Comparison of ENCODE assay signal across 12 cellular contexts in the genomic region with DNA sequence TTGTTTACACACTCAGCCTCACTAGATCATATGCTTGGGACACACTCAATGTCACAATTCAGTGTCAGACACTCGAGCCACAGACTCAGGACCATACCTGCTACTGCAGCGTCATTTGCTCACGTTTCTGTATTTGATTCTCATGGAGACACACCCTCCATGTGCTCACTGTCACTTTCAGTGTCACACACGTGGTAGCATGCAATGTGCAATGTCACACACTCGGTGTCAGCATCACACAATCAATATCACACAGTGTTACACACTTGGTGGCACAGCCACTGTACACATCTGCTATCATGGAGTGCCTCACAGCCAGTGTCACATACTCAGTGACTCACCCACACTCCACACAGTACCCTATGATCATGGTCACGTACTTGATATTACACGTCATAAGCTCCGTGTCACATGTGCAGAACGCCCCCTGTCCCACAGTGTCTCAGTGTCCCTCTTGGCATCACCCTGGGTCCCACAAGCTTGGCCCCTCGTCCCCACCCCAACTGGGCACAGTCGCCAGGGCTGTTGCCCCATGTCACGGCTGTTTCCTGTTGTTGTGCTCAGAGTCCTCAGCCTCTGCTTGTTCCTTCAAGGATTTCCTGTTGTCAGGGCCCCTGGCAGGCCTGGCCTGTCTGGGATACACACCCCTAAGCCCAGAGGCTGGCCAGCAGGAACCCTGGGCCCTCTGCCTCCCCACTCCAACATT. TPM values are rescaled to one million over a fixed set of nuclear protein-coding genes. Genes with fewer than 3 reads are reported as not detected.
DNase-seq lines count a peak whose midpoint lies in the region; ATAC-seq and TF ChIP-seq lines count a peak whose summit lies in the region.
"Had no signal": no experiment of that assay in that cellular context is flagged by ENCODE, and none has a peak within 500 bp of the region (broad histone marks: within the 10 kb centered on the region; RNA-seq: fewer than 3 reads in every experiment).

No MANE protein-coding gene starts in this region.

- H3K4me2 ChIP-seq in hepatocyte, result no peak overlapping the region

- H3K27me3 ChIP-seq in esophagus squamous epithelium, result peaks cover 0 to 8% (median 0%) of the 10 kb centered on the region in 4 donors
- H3K27me3 ChIP-seq in naive thymus-derived CD4-positive, alpha-beta T cell (ENCODE audit: control insufficient read depth in 2 of 2, insufficient read depth in 2 of 2, low read length in 2 of 2), result no peaks in the 10 kb centered on the region
- no peaks in the 10 kb centered on the region for H3K27me3 ChIP-seq in upper lobe of left lung
- peaks cover 11% of the 10 kb centered on the region for H3K27me3 ChIP-seq in hepatocyte

- H3K27ac Mint-ChIP-seq in activated CD4-positive, alpha-beta T cell treated with anti-CD3 and anti-CD28 coated beads for 36 hours, result no peak overlapping the region
- H3K27ac Mint-ChIP-seq in naive thymus-derived CD4-positive, alpha-beta T cell, result no peak overlapping the region
- H3K27ac Mint-ChIP-seq: IgD-negative memory B cell had no signal

- H3K27me3 Mint-ChIP-seq in activated CD4-positive, alpha-beta T cell treated with anti-CD3 and anti-CD28 coated beads for 36 hours, result no peaks in the 10 kb centered on the region
- H3K27me3 Mint-ChIP-seq in naive thymus-derived CD4-positive, alpha-beta T cell, result peaks cover 0 to 6% (median 0%) of the 10 kb centered on the region in 5 donors

- H3K9me3 ChIP-seq in esophagus squamous epithelium (no peaks in the 10 kb centered on the region), upper lobe of left lung (no peaks in the 10 kb centered on the region), hepatocyte (ENCODE audit: low read depth) (no peaks in the 10 kb centered on the region)
- no peaks in the 10 kb centered on the region for H3K9me3 ChIP-seq in naive thymus-derived CD4-positive, alpha-beta T cell (ENCODE audit: control insufficient read depth in 2 of 3, low read length in 3 of 3)

- intact Hi-C loops in activated CD4-positive, alpha-beta T cell treated with anti-CD3 and anti-CD28 coated beads for 36 hours (cut with DNase I, micrococcal nuclease), result no loop called here
- intact Hi-C loops in esophagus squamous epithelium (cut with DNase I), result no loop called here
- intact Hi-C loops in naive thymus-derived CD4-positive, alpha-beta T cell (cut with micrococcal nuclease), result no loop called here

- no peak overlapping the region for H2AFZ ChIP-seq in hepatocyte

- peak in 1 of 4 donors; percentile 24 for TF ChIP-seq EP300 in upper lobe of left lung (IDR thresholded peaks at IDR 0.05)

- H3K79me2 ChIP-seq in hepatocyte, result no peaks in the 10 kb centered on the region

- no peaks in the 10 kb centered on the region for H3K36me3 Mint-ChIP-seq in activated CD4-positive, alpha-beta T cell treated with anti-CD3 and anti-CD28 coated beads for 36 hours (ENCODE audit: low read depth)
- no peaks in the 10 kb centered on the region for H3K36me3 Mint-ChIP-seq in naive thymus-derived CD4-positive, alpha-beta T cell

- H3K4me3 ChIP-seq in esophagus squamous epithelium, result no peak overlapping the region
- H3K4me3 ChIP-seq in naive thymus-derived CD4-positive, alpha-beta T cell (ENCODE audit: low read length), result no peak overlapping the region
- H3K4me3 ChIP-seq in upper lobe of left lung, result no peak overlapping the region
- H3K4me3 ChIP-seq in hepatocyte, result no peak overlapping the region

- 65 to 69% methylated on average over 10 to 12 of the region's 12 CpGs for WGBS in esophagus squamous epithelium, 2 donors
- 60 to 64% methylated on average over 12 of the region's 12 CpGs for WGBS in upper lobe of left lung, 2 donors
- 92% methylated on average over 12 of the region's 12 CpGs for WGBS in hepatocyte (ENCODE audit: low lambda C conversion rate, missing lambda C conversion rate)

- no peak overlapping the region for H3K4me3 Mint-ChIP-seq in activated CD4-positive, alpha-beta T cell treated with anti-CD3 and anti-CD28 coated beads for 36 hours
- no peak overlapping the region for H3K4me3 Mint-ChIP-seq in naive thymus-derived CD4-positive, alpha-beta T cell
- H3K4me3 Mint-ChIP-seq: IgD-negative memory B cell had no signal

- POLR2A ChIA-PET in activated CD4-positive, alpha-beta T cell treated with anti-CD3 and anti-CD28 coated beads for 36 hours (lab: Charles Lee), result interaction anchor here (0.6 kb wide), 1 partner anchor 525 kb away, joined by 4 read pairs; no protein-coding TSS in a partner anchor
- POLR2A ChIA-PET in naive thymus-derived CD4-positive, alpha-beta T cell (lab: Charles Lee), result interaction anchor here (0.6 kb wide), 1 partner anchor 194 kb away, joined by 3 read pairs; no protein-coding TSS in a partner anchor

- no peaks in the 10 kb centered on the region for H4K20me1 ChIP-seq in hepatocyte (ENCODE audit: insufficient read depth, poor library complexity, severe bottlenecking)

- H3K9me3 Mint-ChIP-seq in activated CD4-positive, alpha-beta T cell treated with anti-CD3 and anti-CD28 coated beads for 36 hours (ENCODE audit: low read depth), result no peaks in the 10 kb centered on the region
- peaks cover 0 to 1% (median 0%) of the 10 kb centered on the region in 11 donors for H3K9me3 Mint-ChIP-seq in naive thymus-derived CD4-positive, alpha-beta T cell
- H3K9me3 Mint-ChIP-seq: IgD-negative memory B cell had no signal

- no peak for TF ChIP-seq POLR2A in esophagus squamous epithelium (IDR thresholded peaks at IDR 0.05)
- peak in 1 of 4 donors; percentile 36 for TF ChIP-seq POLR2A in upper lobe of left lung (IDR thresholded peaks at IDR 0.05)

- peak overlapping the region; percentile 69 to 87 (median 83) for H3K27ac ChIP-seq in esophagus squamous epithelium
- no peak overlapping the region for H3K27ac ChIP-seq in naive thymus-derived CD4-positive, alpha-beta T cell (ENCODE audit: low read depth, low read length)
- H3K27ac ChIP-seq in upper lobe of left lung, result peak overlapping the region; percentile 7 to 82 (median 70)
- no peak overlapping the region for H3K27ac ChIP-seq in hepatocyte

- TF ChIP-seq CTCF in esophagus squamous epithelium (IDR thresholded peaks at IDR 0.05) (no peak), upper lobe of left lung (IDR thresholded peaks at IDR 0.05) (no peak), hepatocyte (IDR thresholded peaks at IDR 0.05; ENCODE audit: poor library complexity) (no peak)

- DNase-seq in activated CD4-positive, alpha-beta T cell treated with anti-CD3 and anti-CD28 coated beads for 36 hours, result no peak
- DNase-seq in activated CD4-positive, alpha-beta T cell treated with anti-CD3 and anti-CD28 coated beads, Interleukin-2, amount 50 U/mL, for 48 hours, result no peak
- DNase-seq in esophagus squamous epithelium (lab: John Stamatoyannopoulos, UW) (no peak), upper lobe of left lung (peak in 1 of 2 donors; percentile 47), cerebellar nuclear complex (lab: John Stamatoyannopoulos, UW) (no peak), hepatocyte (ENCODE audit: low spot score) (no peak)
- no peak for DNase-seq in naive thymus-derived CD4-positive, alpha-beta T cell
- DNase-seq: central memory CD4-positive, alpha-beta T cell; DMS79; NCI-H2029 treated with DMSO at 0.1 percent for 48 hours had no signal

- H3K36me3 ChIP-seq in esophagus squamous epithelium, result no peaks in the 10 kb centered on the region
- no peaks in the 10 kb centered on the region for H3K36me3 ChIP-seq in naive thymus-derived CD4-positive, alpha-beta T cell (ENCODE audit: control insufficient read depth in 2 of 3, insufficient read depth in 3 of 3, low read length in 3 of 3)
- no peaks in the 10 kb centered on the region for H3K36me3 ChIP-seq in upper lobe of left lung
- no peaks in the 10 kb centered on the region for H3K36me3 ChIP-seq in hepatocyte (replicated peaks; ENCODE audit: insufficient read depth, low read depth)

- H3K4me1 ChIP-seq in esophagus squamous epithelium (peaks cover 4 to 60% (median 43%) of the 10 kb centered on the region in 3 donors), upper lobe of left lung (peaks cover 22 to 27% (median 25%) of the 10 kb centered on the region in 4 donors), hepatocyte (ENCODE audit: insufficient read depth) (peaks cover 17% of the 10 kb centered on the region)
- peaks cover 8 to 14% of the 10 kb centered on the region in 2 donors for H3K4me1 ChIP-seq in naive thymus-derived CD4-positive, alpha-beta T cell (ENCODE audit: control insufficient read depth in 2 of 2, insufficient read depth in 2 of 2, low read length in 2 of 2)

- no peaks in the 10 kb centered on the region for H3K9me2 ChIP-seq in hepatocyte (replicated peaks; ENCODE audit: insufficient read depth)

- peak; percentile 76 for ATAC-seq in activated CD4-positive, alpha-beta T cell treated with anti-CD3 and anti-CD28 coated beads for 36 hours
- peak; percentile 75 for ATAC-seq in naive thymus-derived CD4-positive, alpha-beta T cell
- ATAC-seq in upper lobe of left lung (ENCODE audit: low FRiP score in 2 of 2), result peak; percentile 44 to 69
- no peak for ATAC-seq in GM18511 (IDR thresholded peaks at IDR 0.05; ENCODE audit: unreplicated experiment)

- peaks cover 11% of the 10 kb centered on the region for H3K4me1 Mint-ChIP-seq in activated CD4-positive, alpha-beta T cell treated with anti-CD3 and anti-CD28 coated beads for 36 hours
- H3K4me1 Mint-ChIP-seq in naive thymus-derived CD4-positive, alpha-beta T cell, result peaks cover 0 to 33% (median 14%) of the 10 kb centered on the region in 7 donors

- CTCF ChIA-PET in activated CD4-positive, alpha-beta T cell treated with anti-CD3 and anti-CD28 coated beads for 36 hours (lab: Charles Lee), result no interaction called here
- CTCF ChIA-PET in naive thymus-derived CD4-positive, alpha-beta T cell (lab: Charles Lee), result no interaction called here

RNA-seq across cellular contexts. Expression of gene PDE2A, which starts 49.6 kb away (rescaled TPM):
- total RNA-seq in activated CD4-positive, alpha-beta T cell treated with anti-CD3 and anti-CD28 coated beads for 36 hours, result under 1 TPM; 0.30 to 0.73 TPM
- 10 to 100 TPM in 3 of 4 donors, 1 to 10 TPM in 1; 5.6 to 38.3 (median 12.9) TPM for total RNA-seq in esophagus squamous epithelium
- total RNA-seq in naive thymus-derived CD4-positive, alpha-beta T cell, result 1 to 10 TPM in 4 of 5 experiments, under 1 TPM in 1; 0.97 to 9.0 (median 1.7) TPM
- not detected for polyA plus RNA-seq in naive thymus-derived CD4-positive, alpha-beta T cell
- 10 to 100 TPM in 4 of 6 donors, 1 to 10 TPM in 2; 4.7 to 46.1 (median 16.7) TPM for total RNA-seq in upper lobe of left lung
- 2.2 and 3.5 TPM in 2 replicates for total RNA-seq in hepatocyte
- 0.60 and 1.1 TPM in 2 replicates for polyA plus RNA-seq in hepatocyte
- polyA plus RNA-seq: IgD-negative memory B cell had no signal

Comparison
In these comparisons a context has a peak if more than half of its experiments do, and no peak if none do; other contexts are left out.
1. H3K27ac ChIP-seq: peak in esophagus squamous epithelium (4 of 4) and upper lobe of left lung (4 of 4); none in naive thymus-derived CD4-positive, alpha-beta T cell (single experiment) and hepatocyte (single experiment).